ENCODE assay signal across 9 cellular contexts in genomic region chr15:93072011-93072410, GRCh38. TPM values are rescaled to one million over a fixed set of nuclear protein-coding genes. Genes with fewer than 3 reads are reported as not detected.
DNase-seq lines count a peak whose midpoint lies in the region; ATAC-seq and TF ChIP-seq lines count a peak whose summit lies in the region.
"Had no signal": no experiment of that assay in that cellular context is flagged by ENCODE, and none has a peak within 500 bp of the region (broad histone marks: within the 10 kb centered on the region; RNA-seq: fewer than 3 reads in every experiment).

No MANE protein-coding gene starts in this region.

- peaks cover 13% of the 10 kb centered on the region for H3K4me1 Mint-ChIP-seq in activated CD8-positive, alpha-beta memory T cell treated with anti-CD3 and anti-CD28 coated beads, Interleukin-2, amount 10 ng/mL, durations not matched to agents 7 days and 5 days
- peaks cover 57% of the 10 kb centered on the region for H3K4me1 Mint-ChIP-seq in type B pancreatic cell (ENCODE audit: unreplicated experiment)
- H3K4me1 Mint-ChIP-seq in activated naive CD4-positive, alpha-beta T cell treated with anti-CD3 and anti-CD28 coated beads, Interleukin-2, amount 10 ng/mL, durations not matched to agents 7 days and 5 days = peaks cover 15% of the 10 kb centered on the region

- H3K36me3 Mint-ChIP-seq in activated CD8-positive, alpha-beta memory T cell treated with anti-CD3 and anti-CD28 coated beads, Interleukin-2, amount 10 ng/mL, durations not matched to agents 7 days and 5 days = no peaks in the 10 kb centered on the region
- H3K36me3 Mint-ChIP-seq in type B pancreatic cell = peaks cover 17% of the 10 kb centered on the region
- H3K36me3 Mint-ChIP-seq in activated naive CD4-positive, alpha-beta T cell treated with anti-CD3 and anti-CD28 coated beads, Interleukin-2, amount 10 ng/mL, durations not matched to agents 7 days and 5 days = peaks cover 2% of the 10 kb centered on the region

- H3K14ac ChIP-seq in mesenchymal stem cell (ENCODE audit: low read length in 2 of 2) = no peak overlapping the region

- peaks cover 7 to 64% of the 10 kb centered on the region in 2 experiments for H3K27me3 ChIP-seq in mesenchymal stem cell (ENCODE audit: control insufficient read depth in 1 of 2, insufficient read depth in 1 of 2, low read length in 2 of 2)

- no peaks in the 10 kb centered on the region for H3K79me1 ChIP-seq in mesenchymal stem cell (replicated peaks; ENCODE audit: low read length, poor library complexity, severe bottlenecking)

- H3K27ac ChIP-seq in mesenchymal stem cell (ENCODE audit: low read length, poor library complexity, severe bottlenecking) = no peak overlapping the region
- H3K27ac ChIP-seq: HL-60 had no signal

- no peaks in the 10 kb centered on the region for H3K9me3 Mint-ChIP-seq in activated CD8-positive, alpha-beta memory T cell treated with anti-CD3 and anti-CD28 coated beads, Interleukin-2, amount 10 ng/mL, durations not matched to agents 7 days and 5 days (ENCODE audit: low read depth)
- no peaks in the 10 kb centered on the region for H3K9me3 Mint-ChIP-seq in type B pancreatic cell
- no peaks in the 10 kb centered on the region for H3K9me3 Mint-ChIP-seq in activated naive CD4-positive, alpha-beta T cell treated with anti-CD3 and anti-CD28 coated beads, Interleukin-2, amount 10 ng/mL, durations not matched to agents 7 days and 5 days

- H3K9ac ChIP-seq in mesenchymal stem cell (ENCODE audit: low read length) = peak overlapping the region; percentile 90

- H2BK120ac ChIP-seq in mesenchymal stem cell (ENCODE audit: low read depth, low read length) = no peak overlapping the region

- H2AK5ac ChIP-seq in mesenchymal stem cell (ENCODE audit: low read length, severe bottlenecking) = no peak overlapping the region

- H2BK15ac ChIP-seq in mesenchymal stem cell (ENCODE audit: low read depth, poor library complexity, severe bottlenecking) = no peak overlapping the region

- H3K4me1 ChIP-seq in mesenchymal stem cell (ENCODE audit: control insufficient read depth, insufficient read depth, low read depth, low read length) = peaks cover 20% of the 10 kb centered on the region

- H3K9me3 ChIP-seq in mesenchymal stem cell (ENCODE audit: control insufficient read depth, low read length) = no peaks in the 10 kb centered on the region

- no peak overlapping the region for H3K18ac ChIP-seq in mesenchymal stem cell (ENCODE audit: low read depth in 1 of 2, low read length in 2 of 2)

- WGBS in mesenchymal stem cell = 0% methylated on average over 8 of the region's 10 CpGs

- H2BK12ac ChIP-seq in mesenchymal stem cell (ENCODE audit: low read length in 2 of 2) = no peak overlapping the region

- no peak overlapping the region for H2BK5ac ChIP-seq in mesenchymal stem cell (ENCODE audit: low read depth, low read length, poor library complexity, severe bottlenecking)

- H3K4me2 ChIP-seq in mesenchymal stem cell (ENCODE audit: low read length, poor library complexity, severe bottlenecking) = peak overlapping the region; percentile 96

- no peaks in the 10 kb centered on the region for H3K36me3 ChIP-seq in mesenchymal stem cell (ENCODE audit: control insufficient read depth in 1 of 2, insufficient read depth in 2 of 2, low read depth in 1 of 2, low read length in 2 of 2)

- TF ChIP-seq CTCF in choroid plexus epithelial cell (conservative IDR thresholded peaks at IDR 0.05; ENCODE audit: low read depth, low read length) (no peak), type B pancreatic cell (conservative IDR thresholded peaks at IDR 0.05) (no peak)

- no peak overlapping the region for H4K91ac ChIP-seq in mesenchymal stem cell (ENCODE audit: low read length)

- H3K27ac Mint-ChIP-seq in activated CD8-positive, alpha-beta memory T cell treated with anti-CD3 and anti-CD28 coated beads, Interleukin-2, amount 10 ng/mL, durations not matched to agents 7 days and 5 days = no peak overlapping the region
- H3K27ac Mint-ChIP-seq in type B pancreatic cell = peak overlapping the region; percentile 90
- no peak overlapping the region for H3K27ac Mint-ChIP-seq in activated naive CD4-positive, alpha-beta T cell treated with anti-CD3 and anti-CD28 coated beads, Interleukin-2, amount 10 ng/mL, durations not matched to agents 7 days and 5 days

- H3K4me3 Mint-ChIP-seq in activated CD8-positive, alpha-beta memory T cell treated with anti-CD3 and anti-CD28 coated beads, Interleukin-2, amount 10 ng/mL, durations not matched to agents 7 days and 5 days = peak overlapping the region; percentile 26
- H3K4me3 Mint-ChIP-seq in type B pancreatic cell = peak overlapping the region; percentile 97
- no peak overlapping the region for H3K4me3 Mint-ChIP-seq in activated naive CD4-positive, alpha-beta T cell treated with anti-CD3 and anti-CD28 coated beads, Interleukin-2, amount 10 ng/mL, durations not matched to agents 7 days and 5 days

- H3K23ac ChIP-seq in mesenchymal stem cell (ENCODE audit: low read length in 2 of 2) = no peak overlapping the region

- no peak overlapping the region for H3K4ac ChIP-seq in mesenchymal stem cell (ENCODE audit: low read depth in 1 of 2, low read length in 2 of 2)

- H4K8ac ChIP-seq in mesenchymal stem cell (ENCODE audit: low read length) = no peak overlapping the region

- DNase-seq in activated CD8-positive, alpha-beta memory T cell treated with anti-CD3 and anti-CD28 coated beads, Interleukin-2, amount 10 ng/mL, durations not matched to agents 7 days and 5 days = no peak
- no peak for DNase-seq in activated CD8-positive, alpha-beta memory T cell treated with anti-CD3 and anti-CD28 coated beads, Interleukin-2, amount 50 U/mL, for 4 hours
- peak; percentile 78 for DNase-seq in choroid plexus epithelial cell (ENCODE audit: low read depth)
- peak; percentile 3 for DNase-seq in mesenchymal stem cell
- no peak for DNase-seq in type B pancreatic cell (ENCODE audit: extremely low spot score, unreplicated experiment)
- DNase-seq in HuH-7.5 (ENCODE audit: low spot score) = no peak
- DNase-seq in activated CD4-positive, alpha-beta T cell treated with anti-CD3 and anti-CD28 coated beads, Interleukin-2, amount 50 U/mL, for 4 hours = no peak
- DNase-seq in activated naive CD4-positive, alpha-beta T cell treated with anti-CD3 and anti-CD28 coated beads, Interleukin-2, amount 10 ng/mL, durations not matched to agents 7 days and 5 days = no peak

- peak overlapping the region; percentile 63 for H3K4me3 ChIP-seq in choroid plexus epithelial cell (ENCODE audit: low read depth, low read length)
- peak overlapping the region; percentile 42 to 89 for H3K4me3 ChIP-seq in mesenchymal stem cell (ENCODE audit: insufficient read depth in 1 of 2, low read depth in 1 of 2, low read length in 2 of 2)

- peaks cover 72% of the 10 kb centered on the region for H3K27me3 Mint-ChIP-seq in activated CD8-positive, alpha-beta memory T cell treated with anti-CD3 and anti-CD28 coated beads, Interleukin-2, amount 10 ng/mL, durations not matched to agents 7 days and 5 days
- H3K27me3 Mint-ChIP-seq in type B pancreatic cell = peaks cover 20% of the 10 kb centered on the region
- H3K27me3 Mint-ChIP-seq in activated naive CD4-positive, alpha-beta T cell treated with anti-CD3 and anti-CD28 coated beads, Interleukin-2, amount 10 ng/mL, durations not matched to agents 7 days and 5 days = peaks cover 95% of the 10 kb centered on the region

- no peak for ATAC-seq in activated CD8-positive, alpha-beta memory T cell treated with anti-CD3 and anti-CD28 coated beads, Interleukin-2, amount 10 ng/mL, durations not matched to agents 7 days and 5 days

- CTCF ChIA-PET in activated CD8-positive, alpha-beta memory T cell treated with anti-CD3 and anti-CD28 coated beads, Interleukin-2, amount 10 ng/mL, durations not matched to agents 7 days and 5 days (lab: Charles Lee) = interaction anchor here (1.2 to 4.8 kb wide), 3 partner anchors 8 to 43 kb away, joined by 3 to 20 read pairs (median 3); no protein-coding TSS in a partner anchor
- CTCF ChIA-PET in activated naive CD4-positive, alpha-beta T cell treated with anti-CD3 and anti-CD28 coated beads, Interleukin-2, amount 10 ng/mL, durations not matched to agents 7 days and 5 days (lab: Charles Lee) = interaction anchor here (2.5 kb wide), 1 partner anchor 16 kb away, joined by 13 read pairs; no protein-coding TSS in a partner anchor

- no peak overlapping the region for H2AFZ ChIP-seq in mesenchymal stem cell (ENCODE audit: low read depth, low read length)

RNA-seq across cellular contexts. Expression of gene RGMA, which starts 17.0 kb away (rescaled TPM):
- total RNA-seq in activated CD8-positive, alpha-beta memory T cell treated with anti-CD3 and anti-CD28 coated beads, Interleukin-2, amount 10 ng/mL, durations not matched to agents 7 days and 5 days = under 1 TPM in 1 of 2 experiments, not detected in 1; 0.28 TPM
- polyA plus RNA-seq in mesenchymal stem cell (2013, experiment 1 of 2) = 0.08 TPM
- polyA plus RNA-seq in mesenchymal stem cell (2013, experiment 2 of 2) = 0.07 TPM
- 37.0 and 41.6 TPM in 2 replicates for total RNA-seq in type B pancreatic cell (ENCODE audit: low replicate concordance)

Comparison
In these comparisons a context has a peak if more than half of its experiments do, and no peak if none do; other contexts are left out.
1. DNase-seq: peak in choroid plexus epithelial cell (single experiment) and mesenchymal stem cell (single experiment); none in activated CD8-positive, alpha-beta memory T cell treated with anti-CD3 and anti-CD28 coated beads, Interleukin-2, amount 10 ng/mL, durations not matched to agents 7 days and 5 days (single experiment), activated CD8-positive, alpha-beta memory T cell treated with anti-CD3 and anti-CD28 coated beads, Interleukin-2, amount 50 U/mL, for 4 hours (single experiment), type B pancreatic cell (single experiment), HuH-7.5 (single experiment), activated CD4-positive, alpha-beta T cell treated with anti-CD3 and anti-CD28 coated beads, Interleukin-2, amount 50 U/mL, for 4 hours (0 of 2) and activated naive CD4-positive, alpha-beta T cell treated with anti-CD3 and anti-CD28 coated beads, Interleukin-2, amount 10 ng/mL, durations not matched to agents 7 days and 5 days (single experiment).
2. RNA of gene RGMA, which starts 17.0 kb away (total RNA-seq): 37.0 to 41.6 TPM in type B pancreatic cell; 0.28 TPM in activated CD8-positive, alpha-beta memory T cell treated with anti-CD3 and anti-CD28 coated beads, Interleukin-2, amount 10 ng/mL, durations not matched to agents 7 days and 5 days; every median in the first group is over 10 times any median in the second.